Comparison of ENCODE assay signal across 9 cellular contexts in genomic region chr16:31105677-31106213, GRCh38. TPM values are rescaled to one million over a fixed set of nuclear protein-coding genes. Genes with fewer than 3 reads are reported as not detected.
DNase-seq lines count a peak whose midpoint lies in the region; FAIRE-seq and TF ChIP-seq lines count a peak whose summit lies in the region.
"Had no signal": no experiment of that assay in that cellular context is flagged by ENCODE, and none has a peak within 500 bp of the region (broad histone marks: within the 10 kb centered on the region; RNA-seq: fewer than 3 reads in every experiment).

No MANE protein-coding gene starts in this region.

- CTCF ChIA-PET in CD8-positive, alpha-beta memory T cell (lab: Charles Lee), result no interaction called here
- CTCF ChIA-PET in H1 (lab: Charles Lee; ENCODE audit: partially characterized antibody), result no interaction called here

- H3F3A ChIP-seq in GM23248 (ENCODE audit: insufficient read depth), result 0 out of 2 replicates have a peak, but pooled peaks cover 5% of the 10 kb centered on the region

- peak; percentile 66 to 87 (median 73) for TF ChIP-seq CTCF in H1 (IDR thresholded peaks at IDR 0.05; ENCODE audit: control extremely low read depth in 1 of 3, insufficient read depth in 1 of 3, low read depth in 1 of 3, low read length in 3 of 3)

- H3K9me2 ChIP-seq in GM23248 (ENCODE audit: insufficient read depth), result no peaks in the 10 kb centered on the region

- H2BK12ac ChIP-seq in H1 (ENCODE audit: low read depth, low read length), result no peak overlapping the region

- peaks cover 11% of the 10 kb centered on the region for H3K4me1 ChIP-seq in CD8-positive, alpha-beta memory T cell (ENCODE audit: insufficient read depth, low read length)
- 0 out of 2 replicates have a peak, but pooled peaks cover 6% of the 10 kb centered on the region for H3K4me1 ChIP-seq in GM23248 (ENCODE audit: insufficient read depth)
- H3K4me1 ChIP-seq in H1 (replicated peaks in 1 of 4; ENCODE audit: control insufficient read depth in 3 of 4, insufficient read depth in 4 of 4, low read length in 3 of 4), result peaks cover 0 to 5% (median 2%) of the 10 kb centered on the region in 4 experiments; a peak in 1 of 7 replicates
- peaks cover 12 to 13% of the 10 kb centered on the region in 2 donors for H3K4me1 ChIP-seq in mucosa of rectum (ENCODE audit: control insufficient read depth in 2 of 2, insufficient read depth in 2 of 2, low read length in 2 of 2)

- no peak overlapping the region for H3K23ac ChIP-seq in H1 (ENCODE audit: insufficient read length)

- peaks cover 0 to 13% (median 0%) of the 10 kb centered on the region in 3 donors for H3K36me3 Mint-ChIP-seq in CD8-positive, alpha-beta memory T cell

- H3K4me3 Mint-ChIP-seq in CD8-positive, alpha-beta memory T cell, result peak overlapping the region in 4 of 7 donors; percentile 8 to 85 (median 34)

- H3K27me3 Mint-ChIP-seq in CD8-positive, alpha-beta memory T cell, result no peaks in the 10 kb centered on the region

- FAIRE-seq in H1 (lab: Jason Lieb, UNC), result no peak

- H3K9me3 ChIP-seq in CD8-positive, alpha-beta memory T cell (ENCODE audit: low read length), result no peaks in the 10 kb centered on the region
- H3K9me3 ChIP-seq in GM23248 (ENCODE audit: low read depth), result no peaks in the 10 kb centered on the region
- no peaks in the 10 kb centered on the region for H3K9me3 ChIP-seq in H1 (ENCODE audit: insufficient read depth in 2 of 2, low read depth in 1 of 2, low read length in 1 of 2)
- no peaks in the 10 kb centered on the region for H3K9me3 ChIP-seq in mucosa of rectum (ENCODE audit: control insufficient read depth in 2 of 2, low read length in 2 of 2)

- H2BK5ac ChIP-seq in H1 (ENCODE audit: low read depth, low read length), result no peak overlapping the region; the same call in 1 of the 2 replicates

- peak overlapping the region in 4 of 8 donors; percentile 21 to 68 (median 49) for H3K27ac Mint-ChIP-seq in CD8-positive, alpha-beta memory T cell

- TF ChIP-seq RAD21 in H1 (IDR thresholded peaks at IDR 0.05 in 1 of 2, conservative IDR thresholded peaks at IDR 0.05 in 1 of 2; ENCODE audit: low read depth in 2 of 2, low read length in 2 of 2), result peak; percentile 43 to 53

- H3K14ac ChIP-seq in H1 (ENCODE audit: insufficient read length), result no peak overlapping the region

- H4K20me1 ChIP-seq in GM23248 (ENCODE audit: insufficient read depth) (no peaks in the 10 kb centered on the region), H1 (replicated peaks in 1 of 2; ENCODE audit: control insufficient read depth in 1 of 2, insufficient read depth in 2 of 2, low read length in 2 of 2) (no peaks in the 10 kb centered on the region)

- H4K5ac ChIP-seq in H1 (ENCODE audit: insufficient read length, low read depth, low read length), result no peak overlapping the region

- no peaks in the 10 kb centered on the region for H3K27me3 ChIP-seq in CD8-positive, alpha-beta memory T cell (ENCODE audit: insufficient read depth, low read length, poor library complexity, severe bottlenecking)
- H3K27me3 ChIP-seq in GM23248 (replicated peaks; ENCODE audit: insufficient read depth) (no peaks in the 10 kb centered on the region), H1 (replicated peaks in 1 of 4; ENCODE audit: control insufficient read depth in 3 of 4, extremely low read depth in 1 of 4, insufficient read depth in 3 of 4, low read length in 3 of 4) (no peaks in the 10 kb centered on the region), mucosa of rectum (ENCODE audit: control insufficient read depth in 2 of 2, insufficient read depth in 2 of 2, low read length in 2 of 2) (no peaks in the 10 kb centered on the region)

- peak; percentile 66 to 83 (median 76) for DNase-seq in CD8-positive, alpha-beta memory T cell
- DNase-seq in GM23248 (peak; percentile 81), NCI-H526 treated with DMSO at 0.1 percent for 48 hours (lab: John Stamatoyannopoulos, UW) (peak; percentile 4), H1 (ENCODE audit: low read depth in 1 of 2, low spot score in 2 of 2) (peak; percentile 41 to 100), NCI-H446 treated with DMSO at 0.1 percent for 48 hours (lab: John Stamatoyannopoulos, UW) (no peak)
- peak; percentile 48 to 73 for DNase-seq in activated CD8-positive, alpha-beta memory T cell treated with anti-CD3 and anti-CD28 coated beads for 1 hour (ENCODE audit: extremely low read depth in 1 of 2, low read depth in 1 of 2)
- peak; percentile 98 for DNase-seq in stimulated activated CD8-positive, alpha-beta memory T cell treated with anti-CD3 and anti-CD28 coated beads, Interleukin-4, amount 100 ng/mL, for 48 hours

- TF ChIP-seq POLR2A in H1 (IDR thresholded peaks at IDR 0.05; ENCODE audit: control extremely low read depth in 1 of 2, low read depth in 2 of 2, low read length in 2 of 2), result no peak

- no peaks in the 10 kb centered on the region for H3K36me3 ChIP-seq in CD8-positive, alpha-beta memory T cell (ENCODE audit: insufficient read depth, low read length)
- peaks cover 4% of the 10 kb centered on the region; the same call in 1 of the 2 replicates for H3K36me3 ChIP-seq in GM23248 (ENCODE audit: low read depth)
- peaks cover 0 to 8% (median 7%) of the 10 kb centered on the region in 4 experiments; a peak in 5 of 8 replicates for H3K36me3 ChIP-seq in H1 (ENCODE audit: control insufficient read depth in 2 of 4, insufficient read depth in 4 of 4, low read length in 3 of 4)
- peaks cover 8 to 11% of the 10 kb centered on the region in 2 donors for H3K36me3 ChIP-seq in mucosa of rectum (ENCODE audit: control insufficient read depth in 2 of 2, insufficient read depth in 2 of 2, low read length in 2 of 2)

- H3K9me3 Mint-ChIP-seq in CD8-positive, alpha-beta memory T cell, result no peaks in the 10 kb centered on the region

- in situ Hi-C loops in GM23248 (cut with MboI), result no loop called here

- H3K79me2 ChIP-seq in GM23248 (ENCODE audit: insufficient read depth) (peaks cover 24% of the 10 kb centered on the region), H1 (ENCODE audit: control insufficient read depth in 1 of 2, insufficient read depth in 2 of 2, low read length in 2 of 2) (no peaks in the 10 kb centered on the region)

- no peaks in the 10 kb centered on the region for H3K79me1 ChIP-seq in H1 (ENCODE audit: low read depth, low read length)

- H2AFZ ChIP-seq in GM23248, result peak overlapping the region; percentile 75
- H2AFZ ChIP-seq in H1 (ENCODE audit: low read length), result peak overlapping the region; percentile 77

- H2BK20ac ChIP-seq in H1 (ENCODE audit: low read length), result no peak overlapping the region

- peak overlapping the region; percentile 66 for H3K9ac ChIP-seq in GM23248
- H3K9ac ChIP-seq in H1 (replicated peaks in 1 of 4; ENCODE audit: extremely low read depth in 1 of 4, low read depth in 3 of 4, low read length in 3 of 4), result no peak overlapping the region
- peak overlapping the region; percentile 20 to 71 for H3K9ac ChIP-seq in mucosa of rectum (ENCODE audit: low read depth in 1 of 2, low read length in 2 of 2)

- no peak overlapping the region for H3K4ac ChIP-seq in H1 (replicated peaks; ENCODE audit: insufficient read length, low read depth, low read length)

- TF ChIP-seq EP300 in H1 (IDR thresholded peaks at IDR 0.05; ENCODE audit: borderline replicate concordance in 1 of 2, low read depth in 2 of 2, low read length in 2 of 2), result no peak

- peak overlapping the region; percentile 95 for H4K8ac ChIP-seq in H1 (ENCODE audit: extremely low read depth, insufficient read depth, low read length)

- H3K27ac ChIP-seq in CD8-positive, alpha-beta memory T cell (ENCODE audit: low read depth, low read length), result no peak overlapping the region
- H3K27ac ChIP-seq in GM23248 (0 out of 2 replicates have a peak overlapping the region, but pooled peaks have one; percentile 8), H1 (ENCODE audit: low read depth, low read length) (no peak overlapping the region), mucosa of rectum (ENCODE audit: low read depth in 2 of 2, low read length in 2 of 2) (peak overlapping the region in 1 of 2 donors; percentile 29)

- WGBS in GM23248 (ENCODE audit: low coverage in 1 of 2, low lambda C conversion rate in 2 of 2, missing lambda C conversion rate in 2 of 2), 2 experiments, result 6 to 8% methylated on average over 32 to 33 of the region's 33 CpGs
- 39% methylated on average over 32 of the region's 33 CpGs; no CpG with 5 or more reads in 1 of the 2 experiments for WGBS in H1 (ENCODE audit: extremely low coverage in 1 of 2, insufficient coverage in 1 of 2, insufficient read length in 1 of 2, insufficient replicate concordance in 2 of 2, low coverage in 1 of 2, low lambda C conversion rate in 2 of 2, missing lambda C conversion rate in 1 of 2), 2 experiments

- H3K4me1 Mint-ChIP-seq in CD8-positive, alpha-beta memory T cell, result peaks cover 16 to 21% (median 17%) of the 10 kb centered on the region in 3 donors

- POLR2A ChIA-PET in CD8-positive, alpha-beta memory T cell (lab: Charles Lee), result no interaction called here
- POLR2A ChIA-PET in H1 (lab: Charles Lee; ENCODE audit: partially characterized antibody), result no interaction called here

- peak overlapping the region; percentile 32 for H3K18ac ChIP-seq in H1 (ENCODE audit: extremely low read depth, low read length)

- no peak overlapping the region for H2BK15ac ChIP-seq in H1 (ENCODE audit: low read length)

- H2AK5ac ChIP-seq in H1 (ENCODE audit: low read depth, low read length), result no peak overlapping the region

- H3K4me2 ChIP-seq in GM23248 (ENCODE audit: unreplicated experiment), result peak overlapping the region; percentile 11
- peak overlapping the region in 1 of 2 experiments; percentile 36; a peak in 1 of 4 replicates for H3K4me2 ChIP-seq in H1 (ENCODE audit: insufficient read depth in 1 of 2, low read depth in 2 of 2, low read length in 2 of 2)

- no peak overlapping the region for H3K56ac ChIP-seq in H1 (replicated peaks; ENCODE audit: insufficient read length, low read depth, low read length)

- peaks cover 8% of the 10 kb centered on the region for H3K23me2 ChIP-seq in H1 (ENCODE audit: low read depth, low read length)

- no peak overlapping the region for H2BK120ac ChIP-seq in H1 (replicated peaks; ENCODE audit: low read depth, low read length)

- H3K4me3 ChIP-seq in CD8-positive, alpha-beta memory T cell (ENCODE audit: low read length), result no peak overlapping the region
- H3K4me3 ChIP-seq in GM23248 (no peak overlapping the region), H1 (ENCODE audit: extremely low read depth in 1 of 4, insufficient read depth in 2 of 4, low read depth in 3 of 4, low read length in 4 of 4) (no peak overlapping the region; a peak in 1 of 8 replicates), mucosa of rectum (ENCODE audit: low read length in 2 of 2) (peak overlapping the region; percentile 45 to 50)

- H4K91ac ChIP-seq in H1 (replicated peaks; ENCODE audit: insufficient read length, low read length), result no peak overlapping the region

RNA-seq across cellular contexts. Expression of gene BCKDK, which starts 2.4 kb away (rescaled TPM):
- 10 to 100 TPM; 40.0 to 42.5 TPM for total RNA-seq in CD8-positive, alpha-beta memory T cell
- polyA plus RNA-seq in CD8-positive, alpha-beta memory T cell, result 29.4 TPM
- 42.1 and 71.4 TPM in 2 replicates for total RNA-seq in GM23248 (2014; rRNA removed; shearing (Covaris generic))
- polyA plus RNA-seq in GM23248 (2016; fragmentation: Nextera tagmentation; extraction: Ambion mirVana) (108 and 114 TPM in 2 replicates), H1 (2011; rRNA removed) (77.1 and 97.1 TPM in 2 replicates)
- total RNA-seq in H1 (2021; fragmentation: NEBNext Ultra II Directional; extraction: Animal tissue kit (Norgen Biotek cat#: 25700)), result 49.6 and 51.5 TPM in 2 replicates
- 46.5 TPM for polyA plus RNA-seq in H1 (2011; cell fraction: cytosol; rRNA removed)
- polyA plus RNA-seq in H1 (2011; cell fraction: nucleus; rRNA removed), result 79.7 TPM
- 30.1 to 58.0 TPM (median 53.0 TPM) in 4 replicates for polyA plus RNA-seq in H1 (2012, experiment 1 of 2)
- 61.9 TPM for polyA plus RNA-seq in H1 (2012, experiment 2 of 2)
- 45.0 TPM for polyA plus RNA-seq in H1 (2013, experiment 1 of 2)
- polyA plus RNA-seq in H1 (2013, experiment 2 of 2), result 46.8 TPM
- 24.8 and 31.0 TPM in 2 replicates for polyA minus RNA-seq in H1 (2011; rRNA and poly(A)+ RNA removed)
- polyA minus RNA-seq in H1 (2011; cell fraction: cytosol; rRNA and poly(A)+ RNA removed), result 36.6 TPM
- polyA minus RNA-seq in H1 (2011; cell fraction: nucleus; rRNA and poly(A)+ RNA removed), result 32.5 TPM

RNA-seq across cellular contexts. Expression of gene VKORC1, which starts 11.1 kb away (rescaled TPM):
- 10 to 100 TPM; 66.0 to 74.3 TPM for total RNA-seq in CD8-positive, alpha-beta memory T cell
- 124 TPM for polyA plus RNA-seq in CD8-positive, alpha-beta memory T cell
- total RNA-seq in GM23248 (2014; rRNA removed; shearing (Covaris generic)), result 444 and 480 TPM in 2 replicates
- polyA plus RNA-seq in GM23248 (2016; fragmentation: Nextera tagmentation; extraction: Ambion mirVana) (535 and 542 TPM in 2 replicates), H1 (2011; rRNA removed) (483 and 512 TPM in 2 replicates)
- 83.3 and 84.1 TPM in 2 replicates for total RNA-seq in H1 (2021; fragmentation: NEBNext Ultra II Directional; extraction: Animal tissue kit (Norgen Biotek cat#: 25700))
- polyA plus RNA-seq in H1 (2011; cell fraction: cytosol; rRNA removed), result 255 TPM
- 252 TPM for polyA plus RNA-seq in H1 (2011; cell fraction: nucleus; rRNA removed)
- 102 to 148 TPM (median 131 TPM) in 4 replicates for polyA plus RNA-seq in H1 (2012, experiment 1 of 2)
- 241 TPM for polyA plus RNA-seq in H1 (2012, experiment 2 of 2)
- polyA plus RNA-seq in H1 (2013, experiment 1 of 2), result 194 TPM
- 225 TPM for polyA plus RNA-seq in H1 (2013, experiment 2 of 2)
- polyA minus RNA-seq in H1 (2011; rRNA and poly(A)+ RNA removed), result 162 and 226 TPM in 2 replicates
- 64.1 TPM for polyA minus RNA-seq in H1 (2011; cell fraction: cytosol; rRNA and poly(A)+ RNA removed)
- polyA minus RNA-seq in H1 (2011; cell fraction: nucleus; rRNA and poly(A)+ RNA removed), result 59.3 TPM

RNA-seq across cellular contexts. Expression of gene KAT8, which starts 11.7 kb away (rescaled TPM):
- 10 to 100 TPM; 56.1 to 58.6 TPM for total RNA-seq in CD8-positive, alpha-beta memory T cell
- 67.3 TPM for polyA plus RNA-seq in CD8-positive, alpha-beta memory T cell
- total RNA-seq in GM23248 (2014; rRNA removed; shearing (Covaris generic)), result 27.8 and 50.9 TPM in 2 replicates
- polyA plus RNA-seq in GM23248 (2016; fragmentation: Nextera tagmentation; extraction: Ambion mirVana) (18.4 and 19.3 TPM in 2 replicates), H1 (2011; rRNA removed) (52.6 and 60.8 TPM in 2 replicates)
- total RNA-seq in H1 (2021; fragmentation: NEBNext Ultra II Directional; extraction: Animal tissue kit (Norgen Biotek cat#: 25700)), result 61.6 and 68.7 TPM in 2 replicates
- polyA plus RNA-seq in H1 (2011; cell fraction: cytosol; rRNA removed), result 73.1 TPM
- polyA plus RNA-seq in H1 (2011; cell fraction: nucleus; rRNA removed), result 90.5 TPM
- 51.6 to 65.4 TPM (median 59.2 TPM) in 4 replicates for polyA plus RNA-seq in H1 (2012, experiment 1 of 2)
- 51.0 TPM for polyA plus RNA-seq in H1 (2012, experiment 2 of 2)
- 35.2 TPM for polyA plus RNA-seq in H1 (2013, experiment 1 of 2)
- 33.5 TPM for polyA plus RNA-seq in H1 (2013, experiment 2 of 2)
- polyA minus RNA-seq in H1 (2011; rRNA and poly(A)+ RNA removed), result 43.6 and 47.9 TPM in 2 replicates
- polyA minus RNA-seq in H1 (2011; cell fraction: cytosol; rRNA and poly(A)+ RNA removed), result 29.1 TPM
- 25.3 TPM for polyA minus RNA-seq in H1 (2011; cell fraction: nucleus; rRNA and poly(A)+ RNA removed)

RNA-seq across cellular contexts. Expression of gene PRSS53, which starts 17.0 kb away (rescaled TPM):
- 1 to 10 TPM; 3.3 to 4.6 TPM for total RNA-seq in CD8-positive, alpha-beta memory T cell
- polyA plus RNA-seq in CD8-positive, alpha-beta memory T cell, result 0.59 TPM
- total RNA-seq in GM23248 (2014; rRNA removed; shearing (Covaris generic)), result 7.0 and 10.5 TPM in 2 replicates
- 0.84 and 0.95 TPM in 2 replicates for polyA plus RNA-seq in GM23248 (2016; fragmentation: Nextera tagmentation; extraction: Ambion mirVana)
- 1.7 and 2.5 TPM in 2 replicates for total RNA-seq in H1 (2021; fragmentation: NEBNext Ultra II Directional; extraction: Animal tissue kit (Norgen Biotek cat#: 25700))
- 2.6 and 3.6 TPM in 2 replicates for polyA plus RNA-seq in H1 (2011; rRNA removed)
- polyA plus RNA-seq in H1 (2011; cell fraction: cytosol; rRNA removed), result 2.3 TPM
- 21.6 TPM for polyA plus RNA-seq in H1 (2011; cell fraction: nucleus; rRNA removed)
- 1.7 to 2.4 TPM (median 2.1 TPM) in 4 replicates for polyA plus RNA-seq in H1 (2012, experiment 1 of 2)
- 1.7 TPM for polyA plus RNA-seq in H1 (2012, experiment 2 of 2)
- 1.9 TPM for polyA plus RNA-seq in H1 (2013, experiment 1 of 2)
- polyA plus RNA-seq in H1 (2013, experiment 2 of 2), result 1.6 TPM
- 1.0 and 1.2 TPM in 2 replicates for polyA minus RNA-seq in H1 (2011; rRNA and poly(A)+ RNA removed)
- polyA minus RNA-seq in H1 (2011; cell fraction: cytosol; rRNA and poly(A)+ RNA removed), result 0.59 TPM
- 6.7 TPM for polyA minus RNA-seq in H1 (2011; cell fraction: nucleus; rRNA and poly(A)+ RNA removed)

RNA-seq across cellular contexts. Expression of gene PRSS8, which starts 29.8 kb away (rescaled TPM):
- total RNA-seq in CD8-positive, alpha-beta memory T cell, result not detected
- not detected for polyA plus RNA-seq in CD8-positive, alpha-beta memory T cell
- not detected in 2 replicates for total RNA-seq in GM23248 (2014; rRNA removed; shearing (Covaris generic))
- polyA plus RNA-seq in GM23248 (2016; fragmentation: Nextera tagmentation; extraction: Ambion mirVana) (not detected in 2 replicates), H1 (2011; rRNA removed) (273 and 321 TPM in 2 replicates)
- 86.1 and 87.7 TPM in 2 replicates for total RNA-seq in H1 (2021; fragmentation: NEBNext Ultra II Directional; extraction: Animal tissue kit (Norgen Biotek cat#: 25700))
- polyA plus RNA-seq in H1 (2011; cell fraction: cytosol; rRNA removed), result 136 TPM
- 162 TPM for polyA plus RNA-seq in H1 (2011; cell fraction: nucleus; rRNA removed)
- 71.0 to 119 TPM (median 109 TPM) in 4 replicates for polyA plus RNA-seq in H1 (2012, experiment 1 of 2)
- 123 TPM for polyA plus RNA-seq in H1 (2012, experiment 2 of 2)
- 180 TPM for polyA plus RNA-seq in H1 (2013, experiment 1 of 2)
- 205 TPM for polyA plus RNA-seq in H1 (2013, experiment 2 of 2)
- 56.1 and 63.2 TPM in 2 replicates for polyA minus RNA-seq in H1 (2011; rRNA and poly(A)+ RNA removed)
- 86.6 TPM for polyA minus RNA-seq in H1 (2011; cell fraction: cytosol; rRNA and poly(A)+ RNA removed)
- 37.2 TPM for polyA minus RNA-seq in H1 (2011; cell fraction: nucleus; rRNA and poly(A)+ RNA removed)
- total RNA-seq: activated CD8-positive, alpha-beta memory T cell treated with anti-CD3 and anti-CD28 coated beads for 36 hours had no signal

Comparison
In these comparisons a context has a peak if more than half of its experiments do, and no peak if none do; other contexts are left out.
1. H3K4me3 ChIP-seq: peak in mucosa of rectum (2 of 2); none in CD8-positive, alpha-beta memory T cell (single experiment), GM23248 (single experiment) and H1 (0 of 4).
2. H3K9ac ChIP-seq: peak in GM23248 (single experiment) and mucosa of rectum (2 of 2); none in H1 (0 of 4).